1 cellular context compared by ENCODE assay signal in the genomic region with DNA sequence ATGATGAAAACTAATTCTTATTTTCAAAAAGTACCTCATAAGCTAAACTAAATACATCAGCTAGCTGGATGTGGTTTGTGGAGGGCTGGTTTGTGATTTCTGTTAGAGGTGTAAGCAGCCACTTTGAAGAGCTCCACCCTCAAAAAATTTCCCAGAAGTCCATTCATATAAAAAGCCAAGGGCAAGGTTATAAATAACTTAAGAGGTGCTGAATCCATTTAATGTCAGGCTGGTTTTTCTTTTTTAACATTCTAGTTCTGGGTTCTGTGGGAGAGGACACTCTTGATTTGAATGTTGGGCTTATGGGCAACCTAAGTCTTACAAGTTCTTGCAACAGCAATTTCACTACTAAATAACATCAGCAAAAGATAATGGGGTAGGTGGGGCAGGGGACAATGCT.
TF ChIP-seq lines count a peak whose summit lies in the region.

No MANE protein-coding gene starts in this region.

TF ChIP-seq in WTC11, 78 proteins besides CTCF, POLR2A, EP300 and RAD21 (continued from another document):
- TF ChIP-seq, protein P1, sequence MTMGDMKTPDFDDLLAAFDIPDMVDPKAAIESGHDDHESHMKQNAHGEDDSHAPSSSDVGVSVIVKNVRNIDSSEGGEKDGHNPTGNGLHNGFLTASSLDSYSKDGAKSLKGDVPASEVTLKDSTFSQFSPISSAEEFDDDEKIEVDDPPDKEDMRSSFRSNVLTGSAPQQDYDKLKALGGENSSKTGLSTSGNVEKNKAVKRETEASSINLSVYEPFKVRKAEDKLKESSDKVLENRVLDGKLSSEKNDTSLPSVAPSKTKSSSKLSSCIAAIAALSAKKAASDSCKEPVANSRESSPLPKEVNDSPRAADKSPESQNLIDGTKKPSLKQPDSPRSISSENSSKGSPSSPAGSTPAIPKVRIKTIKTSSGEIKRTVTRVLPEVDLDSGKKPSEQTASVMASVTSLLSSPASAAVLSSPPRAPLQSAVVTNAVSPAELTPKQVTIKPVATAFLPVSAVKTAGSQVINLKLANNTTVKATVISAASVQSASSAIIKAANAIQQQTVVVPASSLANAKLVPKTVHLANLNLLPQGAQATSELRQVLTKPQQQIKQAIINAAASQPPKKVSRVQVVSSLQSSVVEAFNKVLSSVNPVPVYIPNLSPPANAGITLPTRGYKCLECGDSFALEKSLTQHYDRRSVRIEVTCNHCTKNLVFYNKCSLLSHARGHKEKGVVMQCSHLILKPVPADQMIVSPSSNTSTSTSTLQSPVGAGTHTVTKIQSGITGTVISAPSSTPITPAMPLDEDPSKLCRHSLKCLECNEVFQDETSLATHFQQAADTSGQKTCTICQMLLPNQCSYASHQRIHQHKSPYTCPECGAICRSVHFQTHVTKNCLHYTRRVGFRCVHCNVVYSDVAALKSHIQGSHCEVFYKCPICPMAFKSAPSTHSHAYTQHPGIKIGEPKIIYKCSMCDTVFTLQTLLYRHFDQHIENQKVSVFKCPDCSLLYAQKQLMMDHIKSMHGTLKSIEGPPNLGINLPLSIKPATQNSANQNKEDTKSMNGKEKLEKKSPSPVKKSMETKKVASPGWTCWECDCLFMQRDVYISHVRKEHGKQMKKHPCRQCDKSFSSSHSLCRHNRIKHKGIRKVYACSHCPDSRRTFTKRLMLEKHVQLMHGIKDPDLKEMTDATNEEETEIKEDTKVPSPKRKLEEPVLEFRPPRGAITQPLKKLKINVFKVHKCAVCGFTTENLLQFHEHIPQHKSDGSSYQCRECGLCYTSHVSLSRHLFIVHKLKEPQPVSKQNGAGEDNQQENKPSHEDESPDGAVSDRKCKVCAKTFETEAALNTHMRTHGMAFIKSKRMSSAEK (CRISPR knock-in tag; IDR thresholded peaks at IDR 0.05; ENCODE audit: borderline replicate concordance), result no peak
- no peak for TF ChIP-seq ETV6 (CRISPR knock-in tag; IDR thresholded peaks at IDR 0.05)
- TF ChIP-seq, protein P2, sequence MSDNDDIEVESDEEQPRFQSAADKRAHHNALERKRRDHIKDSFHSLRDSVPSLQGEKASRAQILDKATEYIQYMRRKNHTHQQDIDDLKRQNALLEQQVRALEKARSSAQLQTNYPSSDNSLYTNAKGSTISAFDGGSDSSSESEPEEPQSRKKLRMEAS (CRISPR knock-in tag; IDR thresholded peaks at IDR 0.05), result no peak
- TF ChIP-seq, protein P3, sequence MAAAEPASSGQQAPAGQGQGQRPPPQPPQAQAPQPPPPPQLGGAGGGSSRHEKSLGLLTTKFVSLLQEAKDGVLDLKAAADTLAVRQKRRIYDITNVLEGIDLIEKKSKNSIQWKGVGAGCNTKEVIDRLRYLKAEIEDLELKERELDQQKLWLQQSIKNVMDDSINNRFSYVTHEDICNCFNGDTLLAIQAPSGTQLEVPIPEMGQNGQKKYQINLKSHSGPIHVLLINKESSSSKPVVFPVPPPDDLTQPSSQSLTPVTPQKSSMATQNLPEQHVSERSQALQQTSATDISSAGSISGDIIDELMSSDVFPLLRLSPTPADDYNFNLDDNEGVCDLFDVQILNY (CRISPR knock-in tag; IDR thresholded peaks at IDR 0.05), result no peak
- no peak for TF ChIP-seq NR1H2 (CRISPR knock-in tag; IDR thresholded peaks at IDR 0.05)
- TF ChIP-seq GABPB1 (CRISPR knock-in tag; IDR thresholded peaks at IDR 0.05), result no peak
- TF ChIP-seq IRF2 (CRISPR knock-in tag; IDR thresholded peaks at IDR 0.05; ENCODE audit: borderline replicate concordance, low read depth), result no peak
- TF ChIP-seq, protein P4, sequence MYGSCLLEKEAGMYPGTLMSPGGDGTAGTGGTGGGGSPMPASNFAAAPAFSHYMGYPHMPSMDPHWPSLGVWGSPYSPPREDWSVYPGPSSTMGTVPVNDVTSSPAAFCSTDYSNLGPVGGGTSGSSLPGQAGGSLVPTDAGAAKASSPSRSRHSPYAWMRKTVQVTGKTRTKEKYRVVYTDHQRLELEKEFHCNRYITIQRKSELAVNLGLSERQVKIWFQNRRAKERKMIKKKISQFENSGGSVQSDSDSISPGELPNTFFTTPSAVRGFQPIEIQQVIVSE (CRISPR knock-in tag; IDR thresholded peaks at IDR 0.05; ENCODE audit: borderline replicate concordance), result no peak
